Comparison of ENCODE assay signal across 2 cellular contexts in genomic region chr3:33202581-33203457, GRCh38.
TF ChIP-seq lines count a peak whose summit lies in the region.

No MANE protein-coding gene starts in this region.

TF ChIP-seq in IMR-90, 13 proteins besides CTCF, POLR2A, EP300 and RAD21:
- TF ChIP-seq USF2 (IDR thresholded peaks at IDR 0.05; ENCODE audit: low read depth, low read length) = no peak
- TF ChIP-seq RFX5 (IDR thresholded peaks at IDR 0.05; ENCODE audit: low read depth, low read length) = no peak
- TF ChIP-seq NFE2L2 (IDR thresholded peaks at IDR 0.05; ENCODE audit: low read depth, low read length) = no peak
- TF ChIP-seq MAZ (IDR thresholded peaks at IDR 0.05; ENCODE audit: borderline replicate concordance, low read depth, low read length) = no peak
- TF ChIP-seq RCOR1 (IDR thresholded peaks at IDR 0.05; ENCODE audit: insufficient replicate concordance, low read length) = no peak
TF ChIP-seq in IMR-90: peak in this region for 0.

TF ChIP-seq in K562, 482 proteins besides CTCF, POLR2A, EP300 and RAD21:
- TF ChIP-seq ZFP1 (CRISPR knock-in tag; IDR thresholded peaks at IDR 0.05) (no peak), CHAMP1 (IDR thresholded peaks at IDR 0.05) (no peak), FOXM1 (IDR thresholded peaks at IDR 0.05; ENCODE audit: low read depth) (no peak), FOXM1 (CRISPR knock-in tag; IDR thresholded peaks at IDR 0.05; ENCODE audit: low read depth) (no peak)
